Comparison of ENCODE assay signal across 1 cellular context in genomic region chr11:73384531-73384870, GRCh38.
TF ChIP-seq lines count a peak whose summit lies in the region.

No MANE protein-coding gene starts in this region.

TF ChIP-seq in WTC11, 78 proteins besides CTCF, POLR2A, EP300 and RAD21 (continued from another document):
- TF ChIP-seq ATF6 (CRISPR knock-in tag; IDR thresholded peaks at IDR 0.05) (no peak), ESRRA (CRISPR knock-in tag; IDR thresholded peaks at IDR 0.05; ENCODE audit: borderline replicate concordance) (no peak), ZNF671 (CRISPR knock-in tag; IDR thresholded peaks at IDR 0.05) (no peak), ATF1 (CRISPR knock-in tag; IDR thresholded peaks at IDR 0.05) (no peak), SP1 (CRISPR knock-in tag; conservative IDR thresholded peaks at IDR 0.05) (no peak), USF2 (CRISPR knock-in tag; IDR thresholded peaks at IDR 0.05) (no peak), TP53 (CRISPR knock-in tag; IDR thresholded peaks at IDR 0.05) (no peak), RORB (CRISPR knock-in tag; IDR thresholded peaks at IDR 0.05) (no peak), GRHL2 (CRISPR knock-in tag; IDR thresholded peaks at IDR 0.05; ENCODE audit: insufficient replicate concordance, severe bottlenecking) (no peak), IRF1 (CRISPR knock-in tag; IDR thresholded peaks at IDR 0.05) (no peak)
